ENCODE assay signal across 10 cellular contexts in genomic region chr11:96075532-96075959, GRCh38.
DNase-seq lines count a peak whose midpoint lies in the region; ATAC-seq and TF ChIP-seq lines count a peak whose summit lies in the region.
"Had no signal": no experiment of that assay in that cellular context is flagged by ENCODE, and none has a peak within 500 bp of the region (broad histone marks: within the 10 kb centered on the region; RNA-seq: fewer than 3 reads in every experiment).

No MANE protein-coding gene starts in this region.

- H3K27ac ChIP-seq in ascending aorta (peak overlapping the region; percentile 38 to 64), subcutaneous abdominal adipose tissue (ENCODE audit: low read depth, low read length) (peak overlapping the region; percentile 79)
- H3K27ac ChIP-seq: right lobe of liver had no signal

- H3K4me1 ChIP-seq in ascending aorta (peaks cover 5 to 24% of the 10 kb centered on the region in 2 donors), subcutaneous abdominal adipose tissue (ENCODE audit: control insufficient read depth in 5 of 5, insufficient read depth in 5 of 5, low read length in 5 of 5) (peaks cover 12 to 49% (median 41%) of the 10 kb centered on the region in 5 donors)
- H3K4me1 ChIP-seq: right lobe of liver had no signal

- ATAC-seq in HG02981 (IDR thresholded peaks at IDR 0.05; ENCODE audit: unreplicated experiment) = peak; percentile 73

- peak; percentile 28 for DNase-seq in activated naive CD4-positive, alpha-beta T cell treated with Interleukin-2 at 50 U/mL for 16 hours
- no peak for DNase-seq in activated naive CD4-positive, alpha-beta T cell (lab: John Stamatoyannopoulos, UW)
- DNase-seq in ascending aorta (ENCODE audit: low spot score in 2 of 2) (no peak), UCSD-AML1 (lab: John Stamatoyannopoulos, UW; ENCODE audit: unreplicated experiment) (no peak), HPDE6-E6E7 (ENCODE audit: extremely low spot score) (no peak)
- no peak for DNase-seq in activated CD8-positive, alpha-beta memory T cell treated with anti-CD3 and anti-CD28 coated beads, Interleukin-2, amount 50 U/mL, for 4 hours
- DNase-seq: NCI-H2081, right lobe of liver had no signal

- intact Hi-C loops in ascending aorta (cut with DNase I) = no loop called here

- peak overlapping the region in 2 of 5 donors; percentile 20 to 50 for H3K9ac ChIP-seq in subcutaneous abdominal adipose tissue (ENCODE audit: low read length in 5 of 5)

- no peak for TF ChIP-seq CTCF in ascending aorta (IDR thresholded peaks at IDR 0.05)

- no peaks in the 10 kb centered on the region for H3K36me3 ChIP-seq in ascending aorta
- peaks cover 0 to 4% (median 0%) of the 10 kb centered on the region in 5 donors for H3K36me3 ChIP-seq in subcutaneous abdominal adipose tissue (ENCODE audit: control insufficient read depth in 5 of 5, insufficient read depth in 5 of 5, low read length in 5 of 5)
- H3K36me3 ChIP-seq: right lobe of liver had no signal

- H3K4me3 ChIP-seq in ascending aorta = no peak overlapping the region
- H3K4me3 ChIP-seq in subcutaneous abdominal adipose tissue (ENCODE audit: low read depth in 1 of 5, low read length in 5 of 5) = no peak overlapping the region
- H3K4me3 ChIP-seq: right lobe of liver had no signal

- H3K9me3 ChIP-seq in ascending aorta (no peaks in the 10 kb centered on the region), subcutaneous abdominal adipose tissue (ENCODE audit: control insufficient read depth in 5 of 5, low read length in 5 of 5) (no peaks in the 10 kb centered on the region)
- H3K9me3 ChIP-seq: right lobe of liver had no signal

- no peaks in the 10 kb centered on the region for H3K27me3 ChIP-seq in ascending aorta
- H3K27me3 ChIP-seq in subcutaneous abdominal adipose tissue (ENCODE audit: control insufficient read depth in 5 of 5, insufficient read depth in 4 of 5, low read length in 5 of 5) = no peaks in the 10 kb centered on the region
- H3K27me3 ChIP-seq: right lobe of liver had no signal
